Comparison of ENCODE assay signal across 1 cellular context in genomic region chr1:106536741-106537140, GRCh38.
TF ChIP-seq lines count a peak whose summit lies in the region.

No MANE protein-coding gene starts in this region.

TF ChIP-seq in GM23338, 12 proteins besides CTCF, POLR2A, EP300 and RAD21 (continued from another document):
- TF ChIP-seq, protein P1, sequence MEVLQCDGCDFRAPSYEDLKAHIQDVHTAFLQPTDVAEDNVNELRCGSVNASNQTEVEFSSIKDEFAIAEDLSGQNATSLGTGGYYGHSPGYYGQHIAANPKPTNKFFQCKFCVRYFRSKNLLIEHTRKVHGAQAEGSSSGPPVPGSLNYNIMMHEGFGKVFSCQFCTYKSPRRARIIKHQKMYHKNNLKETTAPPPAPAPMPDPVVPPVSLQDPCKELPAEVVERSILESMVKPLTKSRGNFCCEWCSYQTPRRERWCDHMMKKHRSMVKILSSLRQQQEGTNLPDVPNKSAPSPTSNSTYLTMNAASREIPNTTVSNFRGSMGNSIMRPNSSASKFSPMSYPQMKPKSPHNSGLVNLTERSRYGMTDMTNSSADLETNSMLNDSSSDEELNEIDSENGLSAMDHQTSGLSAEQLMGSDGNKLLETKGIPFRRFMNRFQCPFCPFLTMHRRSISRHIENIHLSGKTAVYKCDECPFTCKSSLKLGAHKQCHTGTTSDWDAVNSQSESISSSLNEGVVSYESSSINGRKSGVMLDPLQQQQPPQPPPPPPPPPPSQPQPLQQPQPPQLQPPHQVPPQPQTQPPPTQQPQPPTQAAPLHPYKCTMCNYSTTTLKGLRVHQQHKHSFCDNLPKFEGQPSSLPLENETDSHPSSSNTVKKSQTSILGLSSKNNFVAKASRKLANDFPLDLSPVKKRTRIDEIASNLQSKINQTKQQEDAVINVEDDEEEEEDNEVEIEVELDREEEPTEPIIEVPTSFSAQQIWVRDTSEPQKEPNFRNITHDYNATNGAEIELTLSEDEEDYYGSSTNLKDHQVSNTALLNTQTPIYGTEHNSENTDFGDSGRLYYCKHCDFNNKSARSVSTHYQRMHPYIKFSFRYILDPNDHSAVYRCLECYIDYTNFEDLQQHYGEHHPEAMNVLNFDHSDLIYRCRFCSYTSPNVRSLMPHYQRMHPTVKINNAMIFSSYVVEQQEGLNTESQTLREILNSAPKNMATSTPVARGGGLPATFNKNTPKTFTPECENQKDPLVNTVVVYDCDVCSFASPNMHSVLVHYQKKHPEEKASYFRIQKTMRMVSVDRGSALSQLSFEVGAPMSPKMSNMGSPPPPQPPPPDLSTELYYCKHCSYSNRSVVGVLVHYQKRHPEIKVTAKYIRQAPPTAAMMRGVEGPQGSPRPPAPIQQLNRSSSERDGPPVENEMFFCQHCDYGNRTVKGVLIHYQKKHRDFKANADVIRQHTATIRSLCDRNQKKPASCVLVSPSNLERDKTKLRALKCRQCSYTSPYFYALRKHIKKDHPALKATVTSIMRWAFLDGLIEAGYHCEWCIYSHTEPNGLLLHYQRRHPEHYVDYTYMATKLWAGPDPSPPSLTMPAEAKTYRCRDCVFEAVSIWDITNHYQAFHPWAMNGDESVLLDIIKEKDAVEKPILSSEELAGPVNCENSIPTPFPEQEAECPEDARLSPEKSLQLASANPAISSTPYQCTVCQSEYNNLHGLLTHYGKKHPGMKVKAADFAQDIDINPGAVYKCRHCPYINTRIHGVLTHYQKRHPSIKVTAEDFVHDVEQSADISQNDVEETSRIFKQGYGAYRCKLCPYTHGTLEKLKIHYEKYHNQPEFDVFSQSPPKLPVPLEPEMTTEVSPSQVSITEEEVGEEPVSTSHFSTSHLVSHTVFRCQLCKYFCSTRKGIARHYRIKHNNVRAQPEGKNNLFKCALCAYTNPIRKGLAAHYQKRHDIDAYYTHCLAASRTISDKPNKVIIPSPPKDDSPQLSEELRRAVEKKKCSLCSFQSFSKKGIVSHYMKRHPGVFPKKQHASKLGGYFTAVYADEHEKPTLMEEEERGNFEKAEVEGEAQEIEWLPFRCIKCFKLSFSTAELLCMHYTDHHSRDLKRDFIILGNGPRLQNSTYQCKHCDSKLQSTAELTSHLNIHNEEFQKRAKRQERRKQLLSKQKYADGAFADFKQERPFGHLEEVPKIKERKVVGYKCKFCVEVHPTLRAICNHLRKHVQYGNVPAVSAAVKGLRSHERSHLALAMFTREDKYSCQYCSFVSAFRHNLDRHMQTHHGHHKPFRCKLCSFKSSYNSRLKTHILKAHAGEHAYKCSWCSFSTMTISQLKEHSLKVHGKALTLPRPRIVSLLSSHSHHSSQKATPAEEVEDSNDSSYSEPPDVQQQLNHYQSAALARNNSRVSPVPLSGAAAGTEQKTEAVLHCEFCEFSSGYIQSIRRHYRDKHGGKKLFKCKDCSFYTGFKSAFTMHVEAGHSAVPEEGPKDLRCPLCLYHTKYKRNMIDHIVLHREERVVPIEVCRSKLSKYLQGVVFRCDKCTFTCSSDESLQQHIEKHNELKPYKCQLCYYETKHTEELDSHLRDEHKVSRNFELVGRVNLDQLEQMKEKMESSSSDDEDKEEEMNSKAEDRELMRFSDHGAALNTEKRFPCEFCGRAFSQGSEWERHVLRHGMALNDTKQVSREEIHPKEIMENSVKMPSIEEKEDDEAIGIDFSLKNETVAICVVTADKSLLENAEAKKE (CRISPR knock-in tag; IDR thresholded peaks at IDR 0.05) = no peak
- no peak for TF ChIP-seq CREB1 (CRISPR knock-in tag; IDR thresholded peaks at IDR 0.05; ENCODE audit: low read depth)
- TF ChIP-seq REST (IDR thresholded peaks at IDR 0.05; ENCODE audit: unreplicated experiment) = no peak
- TF ChIP-seq ZNF114 (CRISPR knock-in tag; IDR thresholded peaks at IDR 0.05) = no peak
- no peak for TF ChIP-seq ETS1 (IDR thresholded peaks at IDR 0.05)
- no peak for TF ChIP-seq POLR2AphosphoS5 (IDR thresholded peaks at IDR 0.05; ENCODE audit: low read depth)
- TF ChIP-seq NANOG (IDR thresholded peaks at IDR 0.05; ENCODE audit: borderline replicate concordance) = no peak
- no peak for TF ChIP-seq EZH2 (IDR thresholded peaks at IDR 0.05; ENCODE audit: low read depth, unreplicated experiment)
- no peak for TF ChIP-seq JUNB (IDR thresholded peaks at IDR 0.05; ENCODE audit: unreplicated experiment)
- TF ChIP-seq STAT1 (IDR thresholded peaks at IDR 0.05; ENCODE audit: unreplicated experiment) = no peak
- TF ChIP-seq ZNF331 (CRISPR knock-in tag; IDR thresholded peaks at IDR 0.05; ENCODE audit: low read depth) = no peak
